In genomic region chr1:9009438-9010366, GRCh38 we compare ENCODE assay signal across 8 cellular contexts. TPM values are rescaled to one million over a fixed set of nuclear protein-coding genes. Genes with fewer than 3 reads are reported as not detected.
DNase-seq lines count a peak whose midpoint lies in the region; ATAC-seq and TF ChIP-seq lines count a peak whose summit lies in the region.

No MANE protein-coding gene starts in this region.

- H3K27ac ChIP-seq in HCT116 (ENCODE audit: low read depth, low read length) = no peak overlapping the region
- H3K27ac ChIP-seq in left ventricle myocardium inferior (replicated peaks) = peak overlapping the region; percentile 56
- H3K27ac ChIP-seq in testis = no peak overlapping the region

- TF ChIP-seq POLR2A in HCT116 (IDR thresholded peaks at IDR 0.05; ENCODE audit: borderline replicate concordance, extremely low read depth, insufficient read depth, insufficient read length) = peak; percentile 100
- no peak for TF ChIP-seq POLR2A in testis (IDR thresholded peaks at IDR 0.05)

- no peaks in the 10 kb centered on the region for H4K20me1 ChIP-seq in HCT116 (ENCODE audit: insufficient read depth)

- H3K4me3 ChIP-seq in HCT116 (replicated peaks in 1 of 2; ENCODE audit: low read depth in 1 of 2, low read length in 2 of 2) = no peak overlapping the region
- no peak overlapping the region for H3K4me3 ChIP-seq in left ventricle myocardium inferior
- no peak overlapping the region for H3K4me3 ChIP-seq in testis

- TF ChIP-seq CTCF in HCT116 (IDR thresholded peaks at IDR 0.05 in 2 of 3, conservative IDR thresholded peaks at IDR 0.05 in 1 of 3; ENCODE audit: borderline replicate concordance in 1 of 3, insufficient read depth in 1 of 3, low read depth in 2 of 3, low read length in 2 of 3) (peak; percentile 32 to 86 (median 84); a peak in 5 of 6 replicates), left ventricle myocardium inferior (IDR thresholded peaks at IDR 0.05; ENCODE audit: borderline replicate concordance) (peak; percentile 60), testis (IDR thresholded peaks at IDR 0.05) (peak in 2 of 3 experiments; percentile 38 to 56)

- no peak overlapping the region for H3K4me2 ChIP-seq in HCT116 (ENCODE audit: low read length)

- H3K9ac ChIP-seq in HCT116 (ENCODE audit: low read length) = no peak overlapping the region

- RAD21 ChIA-PET in HCT116 (lab: Charles Lee; ENCODE audit: low non-redundant PET in 1 of 2, low total read pairs in 2 of 2, uncharacterized antibody in 2 of 2, unreplicated experiment in 2 of 2) = no interaction called here

- H2AFZ ChIP-seq in HCT116 (ENCODE audit: low read depth, low read length, poor library complexity, severe bottlenecking) = no peak overlapping the region

- POLR2A ChIA-PET in HCT116 (lab: Charles Lee) = interaction anchor here (1.0 to 1.9 kb wide), 3 partner anchors 11 to 224 kb away, joined by 3 to 7 read pairs (median 4); partner anchors contain the start of gene H6PD

- intact Hi-C loops in HCT116 (cut with micrococcal nuclease) = loop anchor here (5.0 kb wide), 2 partner anchors 93 to 188 kb away; no protein-coding TSS in a partner anchor
- intact Hi-C loops in left ventricle myocardium inferior (cut with micrococcal nuclease) = loop anchor here (10.0 kb wide), 1 partner anchor 85 kb away; no protein-coding TSS in a partner anchor
- intact Hi-C loops in testis (cut with DNase I; ENCODE audit: low total_unique reads) = loop anchor here (10.0 kb wide), 1 partner anchor 85 kb away; no protein-coding TSS in a partner anchor

- ATAC-seq in HCT116 (peak; percentile 84), GM21360 (IDR thresholded peaks at IDR 0.05; ENCODE audit: unreplicated experiment) (no peak)

- H3K4me1 ChIP-seq in HCT116 (ENCODE audit: control insufficient read depth in 1 of 2, insufficient read depth in 2 of 2, low read length in 2 of 2) = peaks cover 0 to 13% of the 10 kb centered on the region in 2 experiments; a peak in 3 of 4 replicates
- H3K4me1 ChIP-seq in left ventricle myocardium inferior = peaks cover 23% of the 10 kb centered on the region
- no peaks in the 10 kb centered on the region for H3K4me1 ChIP-seq in testis

- H3K79me2 ChIP-seq in HCT116 (ENCODE audit: insufficient read depth, low read length) = no peaks in the 10 kb centered on the region

- no peaks in the 10 kb centered on the region for H3K9me2 ChIP-seq in HCT116 (ENCODE audit: insufficient read depth)

- H3K9me3 ChIP-seq in HCT116 (ENCODE audit: control insufficient read depth in 1 of 2, insufficient read depth in 1 of 2, low read depth in 1 of 2, low read length in 2 of 2) = no peaks in the 10 kb centered on the region
- no peaks in the 10 kb centered on the region for H3K9me3 ChIP-seq in left ventricle myocardium inferior (replicated peaks)
- H3K9me3 ChIP-seq in testis = no peaks in the 10 kb centered on the region

- peak; percentile 68 for TF ChIP-seq RAD21 in HCT116 (IDR thresholded peaks at IDR 0.05; ENCODE audit: low read depth)

- no peaks in the 10 kb centered on the region for H3K27me3 ChIP-seq in HCT116 (ENCODE audit: insufficient read depth, low read length)
- H3K27me3 ChIP-seq in left ventricle myocardium inferior (ENCODE audit: low read depth) = no peaks in the 10 kb centered on the region
- H3K27me3 ChIP-seq in testis = no peaks in the 10 kb centered on the region

- 69 to 85% methylated on average over 19 to 21 of the region's 21 CpGs for WGBS in testis, 2 donors

- H3K36me3 ChIP-seq in HCT116 (ENCODE audit: control insufficient read depth in 1 of 2, insufficient read depth in 2 of 2, low read length in 2 of 2) (no peaks in the 10 kb centered on the region), left ventricle myocardium inferior (no peaks in the 10 kb centered on the region), testis (ENCODE audit: low read depth, missing control alignments) (no peaks in the 10 kb centered on the region)

- DNase-seq in COLO668 (lab: John Stamatoyannopoulos, UW; ENCODE audit: unreplicated experiment) = peak; percentile 97
- no peak for DNase-seq in HCT116 (ENCODE audit: low read depth, low spot score)
- peak; percentile 43 to 54 for DNase-seq in activated CD4-positive, alpha-beta T cell treated with anti-CD3 and anti-CD28 coated beads, Interleukin-2, amount 50 U/mL, for 48 hours
- DNase-seq in left ventricle myocardium inferior = no peak
- no peak for DNase-seq in testis
- no peak for DNase-seq in LoVo (ENCODE audit: low spot score)
- DNase-seq in NCI-H345 treated with DMSO at 0.1 percent for 48 hours (lab: John Stamatoyannopoulos, UW; ENCODE audit: unreplicated experiment) = no peak

- BruUV-seq in HCT116 (replicated peaks; lab: Mats Ljungman, UMichigan) = TSS peak; percentile 85

- CTCF ChIA-PET in HCT116 (lab: Charles Lee) = interaction anchor here (2.2 kb wide), 1 partner anchor 92 kb away, joined by 6 read pairs; no protein-coding TSS in a partner anchor

TF ChIP-seq in HCT116, 20 proteins besides CTCF, POLR2A, EP300 and RAD21:
- TF ChIP-seq SIN3A (IDR thresholded peaks at IDR 0.05; ENCODE audit: low read depth) = peak; percentile 67
- no peak for TF ChIP-seq TCF7L2 (IDR thresholded peaks at IDR 0.05; ENCODE audit: borderline replicate concordance, extremely low read depth, insufficient read depth, insufficient read length)
- TF ChIP-seq POLR2AphosphoS5 (IDR thresholded peaks at IDR 0.05; ENCODE audit: low read depth, low read length) = peak; percentile 85
- TF ChIP-seq CEBPB (IDR thresholded peaks at IDR 0.05; ENCODE audit: low read depth) = no peak
- TF ChIP-seq REST (IDR thresholded peaks at IDR 0.05; ENCODE audit: low read depth) = no peak
- no peak for TF ChIP-seq ELF1 (IDR thresholded peaks at IDR 0.05; ENCODE audit: borderline replicate concordance, low read depth)
- 0 out of 2 replicates have a peak, but pooled peaks have one; percentile 10 for TF ChIP-seq JUND (IDR thresholded peaks at IDR 0.05)

RNA-seq across cellular contexts. Expression of gene SLC2A7, which starts 16.5 kb away (rescaled TPM):
- not detected for total RNA-seq in HCT116 (2021; ENCODE audit: unreplicated experiment)
- not detected in 2 replicates for polyA plus RNA-seq in HCT116 (2012)
- not detected for total RNA-seq in left ventricle myocardium inferior
- 1 to 10 TPM; 1.4 to 2.2 TPM for total RNA-seq in testis
- 0.75 TPM for polyA plus RNA-seq in testis (ENCODE audit: insufficient read depth, low read depth, low replicate concordance)

RNA-seq across cellular contexts. Expression of gene SLC2A5, which starts 59.7 kb away (rescaled TPM):
- total RNA-seq in HCT116 (2021; ENCODE audit: unreplicated experiment) = not detected
- polyA plus RNA-seq in HCT116 (2012) = 0.04 TPM in 1 of 2 replicates, not detected in the other
- 4.2 TPM for total RNA-seq in left ventricle myocardium inferior
- 10 to 100 TPM; 74.1 to 90.5 TPM for total RNA-seq in testis
- polyA plus RNA-seq in testis (ENCODE audit: insufficient read depth, low read depth, low replicate concordance) = 230 TPM

Comparison
In these comparisons a context has a peak if more than half of its experiments do, and no peak if none do; other contexts are left out.
1. DNase-seq: peak in COLO668 (single experiment) and activated CD4-positive, alpha-beta T cell treated with anti-CD3 and anti-CD28 coated beads, Interleukin-2, amount 50 U/mL, for 48 hours (2 of 2); none in HCT116 (single experiment), left ventricle myocardium inferior (single experiment), testis (single experiment), LoVo (single experiment) and NCI-H345 treated with DMSO at 0.1 percent for 48 hours (single experiment).
2. RNA of gene SLC2A5, which starts 59.7 kb away (total RNA-seq): 74.1 to 90.5 TPM in testis; 4.2 TPM in left ventricle myocardium inferior (single experiment) and not detected in HCT116 (single experiment); every median in the first group is over 10 times any median in the second.
3. Peak in every context shown above with its lines, with median percentiles within 50 percentile points of each other: CTCF ChIP-seq.